Comparison of ENCODE assay signal across 32 cellular contexts in genomic region chr17:61554209-61554608, GRCh38. TPM values are rescaled to one million over a fixed set of nuclear protein-coding genes. Genes with fewer than 3 reads are reported as not detected.
"Had no signal": no experiment of that assay in that cellular context is flagged by ENCODE, and none has a peak within 500 bp of the region (broad histone marks: within the 10 kb centered on the region; RNA-seq: fewer than 3 reads in every experiment).

No MANE protein-coding gene starts in this region.

- DNase-seq: activated CD4-positive, alpha-beta T cell treated with anti-CD3 and anti-CD28 coated beads for 36 hours; activated CD4-positive, alpha-beta T cell treated with anti-CD3 and anti-CD28 coated beads, Interleukin-2, amount 10 ng/mL, durations not matched to agents 7 days and 5 days; activated CD4-positive, alpha-beta T cell treated with anti-CD3 and anti-CD28 coated beads, Interleukin-2, amount 50 U/mL, for 48 hours; activated CD8-positive, alpha-beta T cell treated with anti-CD3 and anti-CD28 coated beads, Interleukin-2, amount 10 ng/mL, durations not matched to agents 7 days and 5 days; activated gamma-delta T cell; activated naive CD4-positive, alpha-beta T cell treated with Interleukin-2 at 50 U/mL for 16 hours; activated naive CD8-positive, alpha-beta T cell treated with anti-CD3 and anti-CD28 coated beads, Interleukin-2, amount 10 ng/mL, durations not matched to agents 7 days and 5 days; activated T-cell treated with anti-CD3 and anti-CD28 coated beads, Interleukin-2, amount 50 U/mL, for 24 hours; body of pancreas; Kasumi-1; MG63; NCI-H1092 treated with DMSO at 0.1 percent for 48 hours; NCI-H1417; NCI-H146; NCI-H187; NCI-H2081; NCI-H2227 treated with DMSO at 0.1 percent for 48 hours; NCI-H446 treated with DMSO at 0.1 percent for 48 hours; NCI-H524; NCI-H69; NK-92 treated with Interleukin-12 subunit alpha and Interleukin-12 subunit beta, amount 100 ng/mL, for 24 hours; PC-9; Right ventricle myocardium superior had no signal

- H3K4me1 ChIP-seq: body of pancreas, breast epithelium had no signal

- H3K27ac ChIP-seq: body of pancreas, breast epithelium, PC-9, RWPE1, SK-N-MC had no signal

- H3K9me3 ChIP-seq: body of pancreas, breast epithelium, MG63, SJCRH30 had no signal

- H3K4me3 ChIP-seq: body of pancreas, breast epithelium, MG63, PC-9, SJCRH30, SK-N-MC had no signal

- H3K36me3 ChIP-seq: breast epithelium, MG63, SJCRH30 had no signal

- ATAC-seq: activated CD4-positive, alpha-beta T cell treated with anti-CD3 and anti-CD28 coated beads for 36 hours; activated CD4-positive, CD25-positive, alpha-beta regulatory T cell treated with anti-CD3 and anti-CD28 coated beads, Interleukin-2, amount 50 U/mL, for 24 hours; activated CD8-positive, alpha-beta T cell treated with anti-CD3 and anti-CD28 coated beads, Interleukin-2, amount 10 ng/mL, durations not matched to agents 7 days and 5 days; body of pancreas; WTC11 had no signal

- H2AFZ ChIP-seq: PC-9 had no signal

- H3K27me3 ChIP-seq: body of pancreas, SJCRH30 had no signal

RNA-seq across cellular contexts. Expression of gene NACA2, which starts 36.8 kb away (rescaled TPM):
- total RNA-seq: activated CD4-positive, alpha-beta T cell treated with anti-CD3 and anti-CD28 coated beads for 36 hours; activated CD8-positive, alpha-beta T cell treated with anti-CD3 and anti-CD28 coated beads, Interleukin-2, amount 10 ng/mL, durations not matched to agents 7 days and 5 days; activated naive CD8-positive, alpha-beta T cell treated with anti-CD3 and anti-CD28 coated beads, Interleukin-2, amount 10 ng/mL, durations not matched to agents 7 days and 5 days; activated T-helper 2 cell treated with anti-CD3 and anti-CD28 coated beads, Interferon-gamma antibody, Interleukin-2, Interleukin-4, amounts not matched to agents 10 μg/mL and 5 μg/mL and 100 μg/mL, durations not matched to agents 14 hours and 24 hours and 36 hours; astrocyte; breast epithelium; cardiac septum; PC-9; Right ventricle myocardium superior; SJCRH30; WTC11 had no signal
